ENCODE assay signal across 8 cellular contexts in genomic region chr10:92849234-92849525, GRCh38. TPM values are rescaled to one million over a fixed set of nuclear protein-coding genes. Genes with fewer than 3 reads are reported as not detected.
DNase-seq lines count a peak whose midpoint lies in the region; TF ChIP-seq lines count a peak whose summit lies in the region.

No MANE protein-coding gene starts in this region.

- H3K9ac ChIP-seq in SK-N-MC (ENCODE audit: insufficient read length) (peak overlapping the region; percentile 77), smooth muscle cell (ENCODE audit: low read depth) (peak overlapping the region; percentile 66)

- H4K20me1 ChIP-seq in smooth muscle cell (ENCODE audit: low read depth) = no peaks in the 10 kb centered on the region

- no peaks in the 10 kb centered on the region for H3K79me2 ChIP-seq in smooth muscle cell (ENCODE audit: low read depth)

- peak; percentile 14 for DNase-seq in SKM-1 treated with dmso at 0.1 percent for 144 hours (lab: John Stamatoyannopoulos, UW; ENCODE audit: unreplicated experiment)
- DNase-seq in SKM-1 (lab: John Stamatoyannopoulos, UW; ENCODE audit: unreplicated experiment) = no peak
- DNase-seq in SK-N-MC (ENCODE audit: low read depth, low spot score) = no peak
- DNase-seq in foreskin fibroblast = peak in 1 of 2 donors; percentile 56
- DNase-seq in smooth muscle cell (lab: John Stamatoyannopoulos, UW; ENCODE audit: unreplicated experiment) = no peak
- no peak for DNase-seq in NCI-H2196 (lab: John Stamatoyannopoulos, UW; ENCODE audit: unreplicated experiment)
- no peak for DNase-seq in A172 (ENCODE audit: low spot score)
- DNase-seq in stimulated activated CD4-positive, alpha-beta T cell treated with anti-CD3 and anti-CD28 coated beads, Interleukin-2, amount 100 ng/mL, for 48 hours = no peak

- no peaks in the 10 kb centered on the region for H3K4me1 ChIP-seq in smooth muscle cell (ENCODE audit: low read depth)

- no peaks in the 10 kb centered on the region for H3K27me3 ChIP-seq in smooth muscle cell (ENCODE audit: low read depth)

- H3K36me3 ChIP-seq in SK-N-MC (ENCODE audit: insufficient read depth, low read length) (no peaks in the 10 kb centered on the region), smooth muscle cell (ENCODE audit: low read depth) (no peaks in the 10 kb centered on the region)

- H3K27ac ChIP-seq in SK-N-MC (no peak overlapping the region), smooth muscle cell (ENCODE audit: low read depth) (no peak overlapping the region)

- WGBS in smooth muscle cell (ENCODE audit: low lambda C conversion rate) = 12% methylated on average over 7 of the region's 7 CpGs

- peak overlapping the region; percentile 99 for H3K4me2 ChIP-seq in smooth muscle cell

- no peaks in the 10 kb centered on the region for H3K9me3 ChIP-seq in SK-N-MC (ENCODE audit: low read depth, low read length)
- no peaks in the 10 kb centered on the region for H3K9me3 ChIP-seq in smooth muscle cell (replicated peaks; ENCODE audit: low read depth)

- peak overlapping the region; percentile 98 for H2AFZ ChIP-seq in smooth muscle cell (ENCODE audit: low read depth)

- H3F3A ChIP-seq in smooth muscle cell (ENCODE audit: low read depth) = no peaks in the 10 kb centered on the region

- H3K4me3 ChIP-seq in SK-N-MC = peak overlapping the region; percentile 79
- peak overlapping the region; percentile 59 to 84 for H3K4me3 ChIP-seq in foreskin fibroblast (ENCODE audit: low read depth in 1 of 2, low read length in 2 of 2)
- H3K4me3 ChIP-seq in smooth muscle cell = peak overlapping the region; percentile 92

- TF ChIP-seq CTCF in foreskin fibroblast (IDR thresholded peaks at IDR 0.05; ENCODE audit: low read depth, low read length) = no peak
- TF ChIP-seq CTCF in smooth muscle cell (IDR thresholded peaks at IDR 0.05; ENCODE audit: borderline replicate concordance, insufficient read depth, poor library complexity, severe bottlenecking) = no peak

RNA-seq across cellular contexts. Expression of gene EXOC6, which starts 0.9 kb away (rescaled TPM):
- 3.3 and 5.2 TPM in 2 replicates for total RNA-seq in smooth muscle cell
- polyA plus RNA-seq in smooth muscle cell = 1.7 TPM in 2 replicates
- 15.7 and 17.6 TPM in 2 replicates for total RNA-seq in A172 (2014; rRNA removed; shearing (Covaris generic))
